In the genomic region with DNA sequence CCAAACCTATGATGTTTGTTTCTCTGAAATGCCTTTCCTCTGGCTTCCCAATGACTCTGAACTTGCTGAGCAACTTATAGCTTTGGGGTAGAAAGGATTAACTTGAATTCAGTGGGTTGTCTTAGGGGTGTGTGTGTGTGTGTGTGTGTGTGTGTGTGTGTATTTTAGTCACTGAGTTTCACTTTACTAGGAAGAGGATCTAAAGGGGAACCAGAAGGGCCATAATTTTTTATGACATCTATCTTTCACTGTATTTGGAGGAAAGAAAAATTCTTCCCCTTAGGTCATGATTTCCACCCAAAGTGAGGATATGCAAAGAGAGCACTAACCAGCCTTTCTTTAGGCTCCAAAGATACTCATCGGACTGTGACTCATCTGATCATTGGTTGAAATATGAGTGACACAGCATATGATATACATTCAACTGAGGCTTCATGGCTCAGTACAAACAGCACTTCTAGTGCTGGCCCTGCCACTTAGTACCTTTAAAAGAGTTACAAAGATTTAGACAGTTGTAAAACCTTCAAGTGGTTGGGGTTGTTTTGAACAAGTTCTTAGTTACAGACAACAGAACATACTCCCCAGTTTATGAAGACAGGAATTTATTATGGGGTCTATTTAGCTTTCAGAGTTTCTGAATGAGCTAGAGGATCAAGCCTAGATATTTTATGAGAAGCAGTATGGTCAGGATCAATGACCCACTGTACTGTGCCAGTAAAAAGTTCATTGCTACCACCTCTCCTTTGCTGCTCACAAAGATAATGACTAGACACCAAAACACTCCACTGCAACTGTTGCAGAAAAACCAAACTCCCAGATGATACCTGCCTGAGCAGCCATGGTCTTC, we compare ENCODE assay signal across 12 cellular contexts.
A peak's percentile ranks its signal among the peaks of the same experiment; 100 is the strongest.
DNase-seq lines count a peak whose midpoint lies in the region; ATAC-seq and TF ChIP-seq lines count a peak whose summit lies in the region.
"Had no signal": no experiment of that assay in that cellular context is flagged by ENCODE, and none has a peak within 500 bp of the region (broad histone marks: within the 10 kb centered on the region; RNA-seq: fewer than 3 reads in every experiment).

No MANE protein-coding gene starts in this region.

- peaks cover 20% of the 10 kb centered on the region for H3K9me3 Mint-ChIP-seq in Caco-2 (ENCODE audit: unreplicated experiment)
- peaks cover 6% of the 10 kb centered on the region for H3K9me3 Mint-ChIP-seq in activated T-helper 1 cell treated with anti-CD3 and anti-CD28 coated beads, Interleukin-12 subunit alpha, Interleukin-12 subunit beta, Interleukin-2, Interleukin-4 antibody, amounts not matched to agents 30 ng/mL and 10 ng/mL and 1 ng/mL, durations not matched to agents 14 hours and 24 hours and 36 hours

- CTCF ChIA-PET in Caco-2 (lab: Charles Lee) (no interaction called here), IMR-90 (lab: Yijun Ruan, JAX) (no interaction called here)

- H4K5ac ChIP-seq in IMR-90 (ENCODE audit: low read depth, low read length): no peak overlapping the region

- POLR2A ChIA-PET in Caco-2 (lab: Charles Lee): no interaction called here
- POLR2A ChIA-PET in IMR-90 (lab: Charles Lee; ENCODE audit: unreplicated experiment): no interaction called here

- no peak overlapping the region for H2BK120ac ChIP-seq in IMR-90 (ENCODE audit: low read depth, low read length)

- H3K4me1 ChIP-seq in Caco-2: peaks cover 29% of the 10 kb centered on the region
- no peaks in the 10 kb centered on the region for H3K4me1 ChIP-seq in IMR-90 (ENCODE audit: control insufficient read depth, insufficient read depth, low read length)
- peaks cover 5 to 21% (median 8%) of the 10 kb centered on the region in 4 donors for H3K4me1 ChIP-seq in liver (ENCODE audit: control insufficient read depth in 4 of 4, insufficient read depth in 4 of 4, low read length in 3 of 4)
- no peaks in the 10 kb centered on the region for H3K4me1 ChIP-seq in prostate gland (replicated peaks)

- no peak overlapping the region for H2BK20ac ChIP-seq in IMR-90 (ENCODE audit: low read depth, low read length)

- no peak overlapping the region for H2AK5ac ChIP-seq in IMR-90 (ENCODE audit: low read depth, low read length)

- no peak overlapping the region for H2AFZ ChIP-seq in IMR-90 (replicated peaks; ENCODE audit: low read length, poor library complexity)

- H3K9ac ChIP-seq in IMR-90 (ENCODE audit: low read depth, low read length): no peak overlapping the region
- no peak overlapping the region for H3K9ac ChIP-seq in liver (ENCODE audit: low read depth in 1 of 2, low read length in 2 of 2)

- dilution Hi-C loops in IMR-90 (cut with HindIII; ENCODE audit: low sequenced_read_pairs, unreplicated experiment): no loop called here

- TF ChIP-seq CTCF in Caco-2 (IDR thresholded peaks at IDR 0.05; ENCODE audit: insufficient read depth in 1 of 2, low read depth in 1 of 2, low read length in 1 of 2, severe bottlenecking in 1 of 2, unreplicated experiment in 1 of 2) (no peak), IMR-90 (conservative IDR thresholded peaks at IDR 0.05; ENCODE audit: low read depth, low read length) (no peak), liver (IDR thresholded peaks at IDR 0.05; ENCODE audit: low read depth, low read length, missing input control) (no peak), prostate gland (IDR thresholded peaks at IDR 0.05) (no peak)

- H4K8ac ChIP-seq in IMR-90 (ENCODE audit: low read depth in 2 of 2, low read length in 2 of 2): no peak overlapping the region

- BruUV-seq in Caco-2 (replicated peaks; lab: Mats Ljungman, UMichigan) (no TSS peak), IMR-90 (replicated peaks; lab: Mats Ljungman, UMichigan) (no TSS peak)

- no peak overlapping the region for H3K23ac ChIP-seq in IMR-90 (ENCODE audit: low read depth, low read length)

- peak overlapping the region; percentile 3 for H3K4me3 Mint-ChIP-seq in Caco-2 (ENCODE audit: unreplicated experiment)
- no peak overlapping the region for H3K4me3 Mint-ChIP-seq in activated T-helper 1 cell treated with anti-CD3 and anti-CD28 coated beads, Interleukin-12 subunit alpha, Interleukin-12 subunit beta, Interleukin-2, Interleukin-4 antibody, amounts not matched to agents 30 ng/mL and 10 ng/mL and 1 ng/mL, durations not matched to agents 14 hours and 24 hours and 36 hours

- H4K20me1 ChIP-seq in IMR-90 (ENCODE audit: insufficient read depth, low read length): no peaks in the 10 kb centered on the region

- TF ChIP-seq POLR2A in IMR-90 (IDR thresholded peaks at IDR 0.05; ENCODE audit: low read depth, low read length) (no peak), prostate gland (IDR thresholded peaks at IDR 0.05) (no peak)

- H3K4me1 Mint-ChIP-seq in Caco-2 (ENCODE audit: low read depth, unreplicated experiment): peaks cover 33% of the 10 kb centered on the region
- H3K4me1 Mint-ChIP-seq in activated T-helper 1 cell treated with anti-CD3 and anti-CD28 coated beads, Interleukin-12 subunit alpha, Interleukin-12 subunit beta, Interleukin-2, Interleukin-4 antibody, amounts not matched to agents 30 ng/mL and 10 ng/mL and 1 ng/mL, durations not matched to agents 14 hours and 24 hours and 36 hours (ENCODE audit: low read depth): peaks cover 20% of the 10 kb centered on the region

- peaks cover 5% of the 10 kb centered on the region for H3K36me3 Mint-ChIP-seq in Caco-2 (ENCODE audit: insufficient read depth, unreplicated experiment)
- peaks cover 30% of the 10 kb centered on the region for H3K36me3 Mint-ChIP-seq in activated T-helper 1 cell treated with anti-CD3 and anti-CD28 coated beads, Interleukin-12 subunit alpha, Interleukin-12 subunit beta, Interleukin-2, Interleukin-4 antibody, amounts not matched to agents 30 ng/mL and 10 ng/mL and 1 ng/mL, durations not matched to agents 14 hours and 24 hours and 36 hours (ENCODE audit: low read depth)

- H2BK5ac ChIP-seq in IMR-90 (ENCODE audit: low read depth, low read length, poor library complexity, severe bottlenecking): no peak overlapping the region

- no peak overlapping the region for H4K91ac ChIP-seq in IMR-90 (ENCODE audit: insufficient read depth, low read depth, low read length)

- in situ Hi-C loops in IMR-90 (cut with MboI; ENCODE audit: low sequenced_read_pairs): no loop called here

- no peak overlapping the region for H3K56ac ChIP-seq in IMR-90 (ENCODE audit: extremely low read depth, insufficient read depth, low read length)

- WGBS in IMR-90 (ENCODE audit: extremely low coverage in 2 of 2, insufficient read length in 1 of 2), 2 experiments: no CpG with 5 or more reads among the region's 1 CpG
- 96% methylated on average over 1 of the region's 1 CpG for WGBS in liver
- 63% methylated on average over 1 of the region's 1 CpG for WGBS in prostate gland

- no peak overlapping the region for H3K4me2 ChIP-seq in IMR-90 (ENCODE audit: low read depth, low read length)

- H3K36me3 ChIP-seq in Caco-2 (ENCODE audit: control insufficient read depth, insufficient read depth, low read length) (peaks cover 1% of the 10 kb centered on the region; the same call in 1 of the 2 replicates), IMR-90 (ENCODE audit: control insufficient read depth, insufficient read depth, low read length) (0 out of 2 replicates have a peak, but pooled peaks cover 2% of the 10 kb centered on the region), liver (ENCODE audit: control insufficient read depth in 4 of 4, insufficient read depth in 3 of 4, low read depth in 1 of 4, low read length in 3 of 4) (peaks cover 0 to 3% (median 0%) of the 10 kb centered on the region in 4 donors), prostate gland (no peaks in the 10 kb centered on the region)
- H3K36me3 ChIP-seq: MG63 had no signal

- H3K27me3 Mint-ChIP-seq in Caco-2 (ENCODE audit: insufficient read depth, unreplicated experiment): no peaks in the 10 kb centered on the region
- H3K27me3 Mint-ChIP-seq in activated T-helper 1 cell treated with anti-CD3 and anti-CD28 coated beads, Interleukin-12 subunit alpha, Interleukin-12 subunit beta, Interleukin-2, Interleukin-4 antibody, amounts not matched to agents 30 ng/mL and 10 ng/mL and 1 ng/mL, durations not matched to agents 14 hours and 24 hours and 36 hours (ENCODE audit: insufficient read depth): no peaks in the 10 kb centered on the region
- H3K27me3 Mint-ChIP-seq: progenitor cell of endocrine pancreas had no signal

- H3K79me1 ChIP-seq in IMR-90 (ENCODE audit: low read depth in 1 of 2, low read length in 2 of 2): no peaks in the 10 kb centered on the region

- H3K27me3 ChIP-seq in Caco-2 (replicated peaks; ENCODE audit: control insufficient read depth, insufficient read depth, low read length) (no peaks in the 10 kb centered on the region), IMR-90 (ENCODE audit: control insufficient read depth, insufficient read depth, low read length) (no peaks in the 10 kb centered on the region), liver (ENCODE audit: control insufficient read depth in 4 of 4, insufficient read depth in 4 of 4, low read length in 3 of 4) (no peaks in the 10 kb centered on the region), prostate gland (replicated peaks; ENCODE audit: insufficient read depth) (no peaks in the 10 kb centered on the region)
- H3K27me3 ChIP-seq: heart left ventricle, MG63 had no signal

- H3K4ac ChIP-seq in IMR-90 (ENCODE audit: low read depth, low read length): no peak overlapping the region

- DNase-seq in Caco-2: no peak
- DNase-seq in IMR-90: peak; percentile 47
- no peak for DNase-seq in activated T-helper 1 cell treated with anti-CD3 and anti-CD28 coated beads, Interleukin-12 subunit alpha, Interleukin-12 subunit beta, Interleukin-2, Interleukin-4 antibody, amounts not matched to agents 30 ng/mL and 10 ng/mL and 1 ng/mL, durations not matched to agents 14 hours and 24 hours and 36 hours (ENCODE audit: low spot score)
- no peak for DNase-seq in prostate gland (ENCODE audit: low spot score)
- DNase-seq in occipital lobe (lab: John Stamatoyannopoulos, UW): no peak
- DNase-seq in GF-D8 (lab: John Stamatoyannopoulos, UW): no peak
- DNase-seq: activated CD8-positive, alpha-beta memory T cell treated with anti-CD3 and anti-CD28 coated beads, Interleukin-2, amount 50 U/mL, for 4 hours; heart left ventricle; MG63; T1000 had no signal

- H2BK15ac ChIP-seq in IMR-90 (ENCODE audit: low read depth, low read length): no peak overlapping the region

- TF ChIP-seq RAD21 in IMR-90 (IDR thresholded peaks at IDR 0.05; ENCODE audit: low read length): no peak
- TF ChIP-seq RAD21 in liver (IDR thresholded peaks at IDR 0.05): no peak

- H3K18ac ChIP-seq in IMR-90 (ENCODE audit: low read depth, low read length): no peak overlapping the region

- H3K4me3 ChIP-seq in Caco-2 (ENCODE audit: low read depth, low read length) (no peak overlapping the region), IMR-90 (ENCODE audit: insufficient read depth, low read depth, low read length) (no peak overlapping the region), liver (ENCODE audit: low read depth in 1 of 3, low read length in 3 of 3) (no peak overlapping the region), prostate gland (no peak overlapping the region)
- H3K4me3 ChIP-seq: heart left ventricle, MG63 had no signal

- no peaks in the 10 kb centered on the region for H3K9me1 ChIP-seq in IMR-90 (ENCODE audit: insufficient read depth, low read length)

- H3K27ac ChIP-seq in IMR-90 (ENCODE audit: insufficient read depth, low read length) (no peak overlapping the region), liver (ENCODE audit: low read depth in 1 of 2, low read length in 2 of 2) (no peak overlapping the region), prostate gland (no peak overlapping the region)
- H3K27ac ChIP-seq: heart left ventricle had no signal

- peak; percentile 51 for ATAC-seq in IMR-90 (ENCODE audit: low read depth)
- ATAC-seq: heart left ventricle had no signal

- no peak overlapping the region for H2AK9ac ChIP-seq in IMR-90 (replicated peaks; ENCODE audit: low read depth, low read length, poor library complexity)

- 0 out of 2 replicates have a peak overlapping the region, but pooled peaks have one; percentile 25 for H3K14ac ChIP-seq in IMR-90 (replicated peaks; ENCODE audit: low read depth, low read length)

- H3K27ac Mint-ChIP-seq in Caco-2 (ENCODE audit: unreplicated experiment): peak overlapping the region; percentile 89
- peak overlapping the region; percentile 55 for H3K27ac Mint-ChIP-seq in activated T-helper 1 cell treated with anti-CD3 and anti-CD28 coated beads, Interleukin-12 subunit alpha, Interleukin-12 subunit beta, Interleukin-2, Interleukin-4 antibody, amounts not matched to agents 30 ng/mL and 10 ng/mL and 1 ng/mL, durations not matched to agents 14 hours and 24 hours and 36 hours
- H3K27ac Mint-ChIP-seq: progenitor cell of endocrine pancreas had no signal

- H3K9me3 ChIP-seq in Caco-2 (0 out of 2 replicates have a peak, but pooled peaks cover 3% of the 10 kb centered on the region), IMR-90 (ENCODE audit: control insufficient read depth, insufficient read depth, low read length) (no peaks in the 10 kb centered on the region), liver (ENCODE audit: control insufficient read depth in 4 of 4, low read length in 3 of 4) (no peaks in the 10 kb centered on the region), prostate gland (no peaks in the 10 kb centered on the region)
- H3K9me3 ChIP-seq: heart left ventricle, MG63 had no signal

- intact Hi-C loops in Caco-2 (cut with micrococcal nuclease; ENCODE audit: unreplicated experiment): loop anchor here (2.0 kb wide), 1 partner anchor 22 kb away; no protein-coding TSS in a partner anchor
- intact Hi-C loops in IMR-90 (cut with micrococcal nuclease): no loop called here
- intact Hi-C loops in activated T-helper 1 cell treated with anti-CD3 and anti-CD28 coated beads, Interleukin-12 subunit alpha, Interleukin-12 subunit beta, Interleukin-2, Interleukin-4 antibody, amounts not matched to agents 30 ng/mL and 10 ng/mL and 1 ng/mL, durations not matched to agents 14 hours and 24 hours and 36 hours (cut with micrococcal nuclease): no loop called here
- intact Hi-C loops in prostate gland (cut with DNase I): no loop called here
